9 cellular contexts compared by ENCODE assay signal in genomic region chr17:75826561-75827290, GRCh38. TPM values are rescaled to one million over a fixed set of nuclear protein-coding genes. Genes with fewer than 3 reads are reported as not detected.
DNase-seq lines count a peak whose midpoint lies in the region; ATAC-seq, FAIRE-seq and TF ChIP-seq lines count a peak whose summit lies in the region.
"Had no signal": no experiment of that assay in that cellular context is flagged by ENCODE, and none has a peak within 500 bp of the region (broad histone marks: within the 10 kb centered on the region; RNA-seq: fewer than 3 reads in every experiment).

No MANE protein-coding gene starts in this region.

- peak overlapping the region; percentile 92 for H3K4me2 ChIP-seq in DOHH2 (ENCODE audit: low read length)

- peak overlapping the region; percentile 56; the same call in 1 of the 2 replicates for H3K27ac ChIP-seq in DOHH2 (ENCODE audit: low read depth, low read length)
- H3K27ac ChIP-seq in RWPE2 (ENCODE audit: poor library complexity, severe bottlenecking): no peak overlapping the region
- H3K27ac ChIP-seq in gastroesophageal sphincter: peak overlapping the region; percentile 26 to 85 (median 81)
- peak overlapping the region; percentile 78 for H3K27ac ChIP-seq in rectal smooth muscle tissue (ENCODE audit: low read depth, low read length)
- H3K27ac ChIP-seq: foreskin keratinocyte had no signal

- H3K36me3 ChIP-seq in DOHH2 (ENCODE audit: control insufficient read depth, low read length) (peaks cover 32% of the 10 kb centered on the region), RWPE2 (ENCODE audit: low read depth) (peaks cover 26% of the 10 kb centered on the region), gastroesophageal sphincter (peaks cover 0 to 70% of the 10 kb centered on the region in 2 donors), rectal smooth muscle tissue (ENCODE audit: control insufficient read depth, insufficient read depth, low read length) (peaks cover 7% of the 10 kb centered on the region)

- peaks cover 4% of the 10 kb centered on the region for H3F3A ChIP-seq in DOHH2 (ENCODE audit: control insufficient read depth, insufficient read depth)

- TF ChIP-seq CTCF in DOHH2 (IDR thresholded peaks at IDR 0.05; ENCODE audit: low read depth, low read length, poor library complexity, severe bottlenecking) (no peak), RWPE2 (IDR thresholded peaks at IDR 0.05; ENCODE audit: poor library complexity, severe bottlenecking) (no peak), gastroesophageal sphincter (IDR thresholded peaks at IDR 0.05) (no peak), D721Med (IDR thresholded peaks at IDR 0.05; ENCODE audit: insufficient read depth, missing control alignments) (no peak)

- H4K20me1 ChIP-seq in DOHH2 (ENCODE audit: control insufficient read depth, insufficient read depth, low read depth, low read length): no peaks in the 10 kb centered on the region

- H3K27me3 ChIP-seq in DOHH2 (ENCODE audit: control insufficient read depth, low read length) (no peaks in the 10 kb centered on the region), RWPE2 (ENCODE audit: insufficient read depth, poor library complexity, severe bottlenecking) (no peaks in the 10 kb centered on the region), gastroesophageal sphincter (no peaks in the 10 kb centered on the region), rectal smooth muscle tissue (ENCODE audit: control insufficient read depth, insufficient read depth, low read length) (no peaks in the 10 kb centered on the region)
- H3K27me3 ChIP-seq: foreskin keratinocyte had no signal

- WGBS in gastroesophageal sphincter (ENCODE audit: low coverage in 1 of 2), 2 donors: 43 to 56% methylated on average over 3 to 6 of the region's 13 CpGs

- H3K79me2 ChIP-seq in DOHH2 (ENCODE audit: control insufficient read depth, low read length): no peaks in the 10 kb centered on the region

- H3K9me3 ChIP-seq in DOHH2 (ENCODE audit: control insufficient read depth, insufficient read depth, low read length): no peaks in the 10 kb centered on the region
- no peaks in the 10 kb centered on the region for H3K9me3 ChIP-seq in RWPE2 (ENCODE audit: severe bottlenecking)
- H3K9me3 ChIP-seq in gastroesophageal sphincter: no peaks in the 10 kb centered on the region

- TF ChIP-seq EP300 in gastroesophageal sphincter (IDR thresholded peaks at IDR 0.05): no peak

- DNase-seq in RWPE2 (ENCODE audit: low spot score): peak; percentile 51
- no peak for DNase-seq in D721Med (ENCODE audit: insufficient read length, low spot score)
- DNase-seq in pons (ENCODE audit: low spot score): no peak
- DNase-seq: foreskin keratinocyte had no signal

- peaks cover 24% of the 10 kb centered on the region for H3K4me1 ChIP-seq in DOHH2 (ENCODE audit: control insufficient read depth, low read length)
- peaks cover 1% of the 10 kb centered on the region for H3K4me1 ChIP-seq in RWPE2 (ENCODE audit: insufficient read depth, poor library complexity, severe bottlenecking)
- H3K4me1 ChIP-seq in gastroesophageal sphincter: peaks cover 0 to 53% (median 15%) of the 10 kb centered on the region in 3 donors
- H3K4me1 ChIP-seq in rectal smooth muscle tissue (ENCODE audit: control insufficient read depth, insufficient read depth, low read length): peaks cover 5% of the 10 kb centered on the region
- H3K4me1 ChIP-seq: foreskin keratinocyte had no signal

- ATAC-seq in RWPE2 (ENCODE audit: low read depth) (no peak), gastroesophageal sphincter (peak; percentile 6), GM18517 (IDR thresholded peaks at IDR 0.05; ENCODE audit: unreplicated experiment) (no peak), HG03045 (IDR thresholded peaks at IDR 0.05; ENCODE audit: unreplicated experiment) (no peak)

- no peak overlapping the region for H3K9ac ChIP-seq in rectal smooth muscle tissue (ENCODE audit: low read length)

- TF ChIP-seq POLR2A in gastroesophageal sphincter (IDR thresholded peaks at IDR 0.05): no peak

- FAIRE-seq in D721Med (lab: Jason Lieb, UNC): no peak

- H3K4me3 ChIP-seq in DOHH2 (ENCODE audit: low read length): peak overlapping the region; percentile 73
- H3K4me3 ChIP-seq in RWPE2 (ENCODE audit: severe bottlenecking): no peak overlapping the region
- no peak overlapping the region for H3K4me3 ChIP-seq in gastroesophageal sphincter
- H3K4me3 ChIP-seq in rectal smooth muscle tissue (ENCODE audit: low read length): no peak overlapping the region

- H3K9me2 ChIP-seq in DOHH2 (replicated peaks; ENCODE audit: control insufficient read depth, low read length): no peaks in the 10 kb centered on the region

RNA-seq across cellular contexts. Expression of gene UNC13D, which starts 17.5 kb away (rescaled TPM):
- total RNA-seq in gastroesophageal sphincter: 10 to 100 TPM in 1 of 4 donors, 1 to 10 TPM in 3; 2.6 to 10.8 (median 5.6) TPM

RNA-seq across cellular contexts. Expression of gene WBP2, which starts 28.4 kb away (rescaled TPM):
- total RNA-seq in gastroesophageal sphincter: 10 to 100 TPM; 50.0 to 83.9 (median 57.6) TPM

RNA-seq across cellular contexts. Expression of gene UNK, which starts 42.1 kb away (rescaled TPM):
- 10 to 100 TPM in 3 of 4 donors, 1 to 10 TPM in 1; 9.8 to 41.6 (median 21.0) TPM for total RNA-seq in gastroesophageal sphincter

RNA-seq across cellular contexts. Expression of gene TRIM47, which starts 51.7 kb away (rescaled TPM):
- 100 to 1,000 TPM in 1 of 4 donors, 10 to 100 TPM in 3; 21.0 to 146 (median 40.8) TPM for total RNA-seq in gastroesophageal sphincter
